In the genomic region with DNA sequence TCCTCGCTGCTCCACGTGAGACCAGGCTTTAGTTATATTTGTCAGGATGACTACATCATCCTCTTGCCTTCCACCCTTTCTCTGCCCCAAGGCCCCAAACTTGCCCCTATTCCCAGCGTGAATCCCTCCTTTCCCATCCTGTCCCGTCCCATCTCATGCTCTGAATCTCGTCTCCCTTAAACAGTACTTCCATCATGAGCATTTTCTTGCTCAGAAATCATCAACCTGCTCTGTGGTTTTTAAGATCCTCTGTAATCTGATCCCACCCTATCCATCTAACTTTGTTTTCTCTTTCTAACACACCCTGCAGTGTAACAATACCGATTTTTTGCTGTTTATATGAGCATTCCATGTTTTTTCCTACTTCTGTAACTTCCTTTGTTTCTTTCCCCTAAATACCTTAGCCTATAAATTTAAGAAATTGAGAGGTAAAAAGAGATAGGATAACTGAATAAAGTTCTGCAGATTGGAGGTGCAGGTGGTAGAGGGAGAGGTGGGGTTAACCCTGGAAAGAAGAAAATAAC, we compare ENCODE assay signal across 24 cellular contexts. TPM values are rescaled to one million over a fixed set of nuclear protein-coding genes. Genes with fewer than 3 reads are reported as not detected.
DNase-seq lines count a peak whose midpoint lies in the region; ATAC-seq, FAIRE-seq and TF ChIP-seq lines count a peak whose summit lies in the region.
"Had no signal": no experiment of that assay in that cellular context is flagged by ENCODE, and none has a peak within 500 bp of the region (broad histone marks: within the 10 kb centered on the region; RNA-seq: fewer than 3 reads in every experiment).

No MANE protein-coding gene starts in this region.

- H2AFZ ChIP-seq in IMR-90 (replicated peaks; ENCODE audit: low read length, poor library complexity), result no peak overlapping the region

- H3K4me1 ChIP-seq in A549 (peaks cover 45% of the 10 kb centered on the region), IMR-90 (ENCODE audit: control insufficient read depth, insufficient read depth, low read length) (peaks cover 10% of the 10 kb centered on the region), esophagus muscularis mucosa (peaks cover 66 to 100% (median 97%) of the 10 kb centered on the region in 4 donors), gastroesophageal sphincter (peaks cover 10 to 98% (median 27%) of the 10 kb centered on the region in 3 donors)

- no TSS peak for BruUV-seq in IMR-90 (replicated peaks; lab: Mats Ljungman, UMichigan)

- no peak overlapping the region for H3K14ac ChIP-seq in IMR-90 (replicated peaks; ENCODE audit: low read depth, low read length)

- H2BK120ac ChIP-seq in IMR-90 (ENCODE audit: low read depth, low read length), result no peak overlapping the region

- H3K36me3 Mint-ChIP-seq in progenitor cell of endocrine pancreas (ENCODE audit: insufficient read depth), result peaks cover 4% of the 10 kb centered on the region
- H3K36me3 Mint-ChIP-seq in activated T-cell treated with anti-CD3 and anti-CD28 coated beads, Interleukin-2, amount 50 U/mL, for 72 hours (ENCODE audit: insufficient read depth in 2 of 2), result no peaks in the 10 kb centered on the region
- H3K36me3 Mint-ChIP-seq: activated CD4-positive, alpha-beta memory T cell treated with anti-CD3 and anti-CD28 coated beads for 36 hours had no signal

- in situ Hi-C loops in IMR-90 (cut with MboI; ENCODE audit: low sequenced_read_pairs), result no loop called here

- POLR2A ChIA-PET in A549 (lab: Yijun Ruan, JAX), result no interaction called here
- POLR2A ChIA-PET in IMR-90 (lab: Charles Lee; ENCODE audit: unreplicated experiment), result no interaction called here

- H3K18ac ChIP-seq in IMR-90 (ENCODE audit: low read depth, low read length), result no peak overlapping the region

- 78% methylated on average over 6 of the region's 6 CpGs for WGBS in A549 (ENCODE audit: missing lambda C conversion rate)
- 93% methylated on average over 3 of the region's 6 CpGs; no CpG with 5 or more reads in 1 of the 2 experiments for WGBS in IMR-90 (ENCODE audit: extremely low coverage in 2 of 2, insufficient read length in 1 of 2), 2 experiments
- WGBS in esophagus muscularis mucosa, result 80% methylated on average over 6 of the region's 6 CpGs
- 81 to 83% methylated on average over 6 of the region's 6 CpGs for WGBS in gastroesophageal sphincter (ENCODE audit: low coverage in 1 of 2), 2 donors

- no peak overlapping the region for H2BK5ac ChIP-seq in IMR-90 (ENCODE audit: low read depth, low read length, poor library complexity, severe bottlenecking)

- no peak for ATAC-seq in A549
- 0 out of 2 replicates have a peak, but pooled peaks have one; percentile 12 for ATAC-seq in IMR-90 (ENCODE audit: low read depth)
- no peak for ATAC-seq in gastroesophageal sphincter
- ATAC-seq in activated T-cell treated with anti-CD3 and anti-CD28 coated beads, Interleukin-2, amount 50 U/mL, for 72 hours (replicated peaks in 1 of 2), result no peak
- ATAC-seq in GM18520 (IDR thresholded peaks at IDR 0.05; ENCODE audit: unreplicated experiment), result no peak
- ATAC-seq: activated naive CD8-positive, alpha-beta T cell treated with anti-CD3 and anti-CD28 coated beads, Interleukin-2, amount 50 U/mL, for 24 hours; GM12878 had no signal

- H3K27ac ChIP-seq in A549, result peak overlapping the region in 1 of 2 experiments; percentile 28; a peak in 3 of 6 replicates
- H3K27ac ChIP-seq in IMR-90 (ENCODE audit: insufficient read depth, low read length), result no peak overlapping the region
- H3K27ac ChIP-seq in esophagus muscularis mucosa (replicated peaks in 1 of 4), result peak overlapping the region; percentile 4 to 61 (median 38)
- H3K27ac ChIP-seq in gastroesophageal sphincter, result peak overlapping the region in 2 of 4 donors; percentile 36 to 59
- H3K27ac ChIP-seq: BLaER1, HL-60, suprapubic skin had no signal

- dilution Hi-C loops in IMR-90 (cut with HindIII; ENCODE audit: low sequenced_read_pairs, unreplicated experiment), result no loop called here

- H3K36me3 ChIP-seq in IMR-90 (ENCODE audit: control insufficient read depth, insufficient read depth, low read length) (no peaks in the 10 kb centered on the region), esophagus muscularis mucosa (no peaks in the 10 kb centered on the region), gastroesophageal sphincter (no peaks in the 10 kb centered on the region)
- H3K36me3 ChIP-seq: suprapubic skin had no signal

- H3K4me1 Mint-ChIP-seq in progenitor cell of endocrine pancreas (ENCODE audit: low read depth), result peaks cover 38% of the 10 kb centered on the region
- H3K4me1 Mint-ChIP-seq in activated T-cell treated with anti-CD3 and anti-CD28 coated beads, Interleukin-2, amount 50 U/mL, for 72 hours (ENCODE audit: low read depth), result peaks cover 37% of the 10 kb centered on the region

- no peak overlapping the region for H2BK15ac ChIP-seq in IMR-90 (ENCODE audit: low read depth, low read length)

- no peak overlapping the region for H2BK20ac ChIP-seq in IMR-90 (ENCODE audit: low read depth, low read length)

- H3K4ac ChIP-seq in IMR-90 (ENCODE audit: low read depth, low read length), result no peak overlapping the region; the same call in 1 of the 2 replicates

- no peak overlapping the region for H3K56ac ChIP-seq in IMR-90 (ENCODE audit: extremely low read depth, insufficient read depth, low read length)

- no peak overlapping the region for H2AK5ac ChIP-seq in IMR-90 (ENCODE audit: low read depth, low read length)

- peaks cover 23 to 34% of the 10 kb centered on the region in 2 experiments for H3K79me1 ChIP-seq in IMR-90 (ENCODE audit: low read depth in 1 of 2, low read length in 2 of 2)

- H3K4me3 ChIP-seq in A549 (no peak overlapping the region), IMR-90 (ENCODE audit: insufficient read depth, low read depth, low read length) (no peak overlapping the region), esophagus muscularis mucosa (no peak overlapping the region), gastroesophageal sphincter (no peak overlapping the region)
- H3K4me3 ChIP-seq: BLaER1, body of pancreas, GM12878, suprapubic skin had no signal

- DNase-seq in A549 (ENCODE audit: low read depth in 1 of 2, low spot score in 1 of 2), result no peak
- DNase-seq in IMR-90, result no peak
- DNase-seq in esophagus muscularis mucosa (ENCODE audit: extremely low spot score), result no peak
- DNase-seq in progenitor cell of endocrine pancreas (ENCODE audit: low spot score, unreplicated experiment), result no peak
- no peak for DNase-seq in iPS-NIHi7 (ENCODE audit: extremely low spot score)
- DNase-seq in activated T-cell treated with anti-CD3 and anti-CD28 coated beads, Interleukin-2, amount 50 U/mL, for 72 hours, result no peak
- DNase-seq: activated CD4-positive, alpha-beta memory T cell treated with anti-CD3 and anti-CD28 coated beads for 36 hours; activated CD4-positive, CD25-positive, alpha-beta regulatory T cell; activated CD8-positive, alpha-beta memory T cell treated with anti-CD3 and anti-CD28 coated beads, Interleukin-2, amount 50 U/mL, for 48 hours; activated naive CD8-positive, alpha-beta T cell treated with anti-CD3 and anti-CD28 coated beads, Interleukin-2, amount 50 U/mL, for 24 hours; effector CD4-positive, alpha-beta T cell; foreskin melanocyte; hippocampal formation; NCI-H1092; NCI-H187 treated with DMSO at 0.1 percent for 48 hours; NCI-H226; NCI-H748 treated with DMSO at 0.1 percent for 48 hours had no signal

- H3K9me3 ChIP-seq in A549, result no peaks in the 10 kb centered on the region
- no peaks in the 10 kb centered on the region for H3K9me3 ChIP-seq in IMR-90 (ENCODE audit: control insufficient read depth, insufficient read depth, low read length)
- H3K9me3 ChIP-seq in esophagus muscularis mucosa, result no peaks in the 10 kb centered on the region
- no peaks in the 10 kb centered on the region for H3K9me3 ChIP-seq in gastroesophageal sphincter
- H3K9me3 ChIP-seq: BLaER1, body of pancreas, suprapubic skin had no signal

- TF ChIP-seq CTCF in A549 (IDR thresholded peaks at IDR 0.05) (no peak), IMR-90 (conservative IDR thresholded peaks at IDR 0.05; ENCODE audit: low read depth, low read length) (no peak), esophagus muscularis mucosa (IDR thresholded peaks at IDR 0.05) (no peak), progenitor cell of endocrine pancreas (IDR thresholded peaks at IDR 0.05; ENCODE audit: unreplicated experiment) (no peak), gastroesophageal sphincter (IDR thresholded peaks at IDR 0.05) (no peak)

- no peak overlapping the region for H3K4me3 Mint-ChIP-seq in progenitor cell of endocrine pancreas (ENCODE audit: low read depth)
- H3K4me3 Mint-ChIP-seq in activated T-cell treated with anti-CD3 and anti-CD28 coated beads, Interleukin-2, amount 50 U/mL, for 72 hours, result no peak overlapping the region
- H3K4me3 Mint-ChIP-seq: activated CD4-positive, alpha-beta memory T cell treated with anti-CD3 and anti-CD28 coated beads for 36 hours; activated naive CD8-positive, alpha-beta T cell treated with anti-CD3 and anti-CD28 coated beads, Interleukin-2, amount 50 U/mL, for 24 hours had no signal

- H3K4me2 ChIP-seq in A549 (peak overlapping the region; percentile 39), IMR-90 (ENCODE audit: low read depth, low read length) (no peak overlapping the region)
- H3K4me2 ChIP-seq: BLaER1 had no signal

- no peak overlapping the region for H4K91ac ChIP-seq in IMR-90 (ENCODE audit: insufficient read depth, low read depth, low read length)

- no peak overlapping the region for H3K9ac ChIP-seq in IMR-90 (ENCODE audit: low read depth, low read length)
- H3K9ac ChIP-seq: BLaER1 had no signal

- TF ChIP-seq POLR2A in A549 (IDR thresholded peaks at IDR 0.05; ENCODE audit: low read length) (no peak), IMR-90 (IDR thresholded peaks at IDR 0.05; ENCODE audit: low read depth, low read length) (no peak), esophagus muscularis mucosa (IDR thresholded peaks at IDR 0.05; ENCODE audit: low read depth) (no peak), gastroesophageal sphincter (IDR thresholded peaks at IDR 0.05) (no peak)

- FAIRE-seq in A549 (lab: Jason Lieb, UNC), result no peak
- FAIRE-seq: GM12878 had no signal

- TF ChIP-seq RAD21 in A549 (conservative IDR thresholded peaks at IDR 0.05 in 1 of 2, IDR thresholded peaks at IDR 0.05 in 1 of 2), result no peak
- no peak for TF ChIP-seq RAD21 in IMR-90 (IDR thresholded peaks at IDR 0.05; ENCODE audit: low read length)

- no peak overlapping the region for H4K8ac ChIP-seq in IMR-90 (ENCODE audit: low read depth in 2 of 2, low read length in 2 of 2)

- H3K27me3 ChIP-seq in IMR-90 (ENCODE audit: control insufficient read depth, insufficient read depth, low read length) (no peaks in the 10 kb centered on the region), esophagus muscularis mucosa (no peaks in the 10 kb centered on the region), gastroesophageal sphincter (no peaks in the 10 kb centered on the region)
- H3K27me3 ChIP-seq: BLaER1, body of pancreas, suprapubic skin had no signal

- H3K9me3 Mint-ChIP-seq in progenitor cell of endocrine pancreas (ENCODE audit: low read depth), result no peaks in the 10 kb centered on the region
- no peaks in the 10 kb centered on the region for H3K9me3 Mint-ChIP-seq in activated T-cell treated with anti-CD3 and anti-CD28 coated beads, Interleukin-2, amount 50 U/mL, for 72 hours
- H3K9me3 Mint-ChIP-seq: activated CD4-positive, alpha-beta memory T cell treated with anti-CD3 and anti-CD28 coated beads for 36 hours; activated naive CD8-positive, alpha-beta T cell treated with anti-CD3 and anti-CD28 coated beads, Interleukin-2, amount 50 U/mL, for 24 hours had no signal

- H4K20me1 ChIP-seq in IMR-90 (ENCODE audit: insufficient read depth, low read length), result peaks cover 3% of the 10 kb centered on the region; the same call in 1 of the 2 replicates

- TF ChIP-seq EP300 in A549 (IDR thresholded peaks at IDR 0.05) (no peak), esophagus muscularis mucosa (IDR thresholded peaks at IDR 0.05) (no peak), gastroesophageal sphincter (IDR thresholded peaks at IDR 0.05) (no peak)

- H3K9me1 ChIP-seq in IMR-90 (ENCODE audit: insufficient read depth, low read length), result peaks cover 7% of the 10 kb centered on the region; the same call in 1 of the 2 replicates

- H2AK9ac ChIP-seq in IMR-90 (replicated peaks; ENCODE audit: low read depth, low read length, poor library complexity), result no peak overlapping the region

- H3K23ac ChIP-seq in IMR-90 (ENCODE audit: low read depth, low read length), result no peak overlapping the region

- intact Hi-C loops in IMR-90 (cut with micrococcal nuclease), result no loop called here
- intact Hi-C loops in esophagus muscularis mucosa (cut with DNase I), result no loop called here

- H4K5ac ChIP-seq in IMR-90 (ENCODE audit: low read depth, low read length), result no peak overlapping the region

- no peaks in the 10 kb centered on the region for H3K27me3 Mint-ChIP-seq in progenitor cell of endocrine pancreas
- H3K27me3 Mint-ChIP-seq in activated T-cell treated with anti-CD3 and anti-CD28 coated beads, Interleukin-2, amount 50 U/mL, for 72 hours (ENCODE audit: low read depth), result no peaks in the 10 kb centered on the region
- H3K27me3 Mint-ChIP-seq: activated CD4-positive, alpha-beta memory T cell treated with anti-CD3 and anti-CD28 coated beads for 36 hours; activated naive CD8-positive, alpha-beta T cell treated with anti-CD3 and anti-CD28 coated beads, Interleukin-2, amount 50 U/mL, for 24 hours had no signal

- H3K27ac Mint-ChIP-seq in progenitor cell of endocrine pancreas, result peak overlapping the region; percentile 7
- no peak overlapping the region for H3K27ac Mint-ChIP-seq in activated T-cell treated with anti-CD3 and anti-CD28 coated beads, Interleukin-2, amount 50 U/mL, for 72 hours
- H3K27ac Mint-ChIP-seq: activated CD4-positive, alpha-beta memory T cell treated with anti-CD3 and anti-CD28 coated beads for 36 hours; activated naive CD8-positive, alpha-beta T cell treated with anti-CD3 and anti-CD28 coated beads, Interleukin-2, amount 50 U/mL, for 24 hours had no signal

- CTCF ChIA-PET in A549 (lab: Yijun Ruan, JAX) (no interaction called here), IMR-90 (lab: Yijun Ruan, JAX) (no interaction called here)

RNA-seq across cellular contexts. Expression of a gene that starts 39.7 kb away (rescaled TPM):
- polyA plus RNA-seq in A549 (2011; rRNA removed) (24.2 and 39.7 TPM in 2 replicates), A549 (2017; fragmentation: RNase III; extraction: RNeasy Plus Mini Kit Qiagen cat#74134 plus additional on column Dnase treatment) (13.3 to 13.9 TPM (median 13.7 TPM) in 3 replicates), IMR-90 (2012; rRNA removed) (4.4 and 5.6 TPM in 2 replicates)
- 6.0 and 8.9 TPM in 2 replicates for polyA plus RNA-seq in A549 (2012; cell fraction: cytosol; rRNA removed)
- 14.7 and 18.7 TPM in 2 replicates for polyA plus RNA-seq in A549 (2012; cell fraction: nucleus; rRNA removed)
- 40.8 and 50.5 TPM in 2 replicates for polyA minus RNA-seq in A549 (2011; rRNA and poly(A)+ RNA removed)
- total RNA-seq in IMR-90 (2012; rRNA removed) (5.4 and 6.9 TPM in 2 replicates), esophagus muscularis mucosa (10 to 100 TPM; 36.3 to 63.6 (median 48.2) TPM), progenitor cell of endocrine pancreas (83.1 and 88.1 TPM in 2 replicates), gastroesophageal sphincter (10 to 100 TPM; 38.8 to 53.1 (median 41.1) TPM)
- polyA plus RNA-seq in IMR-90 (2012; cell fraction: cytosol; rRNA removed), result 1.5 and 3.4 TPM in 2 replicates
- polyA plus RNA-seq in IMR-90 (2012; cell fraction: nucleus; rRNA removed; ENCODE audit: low replicate concordance), result 3.6 and 10.7 TPM in 2 replicates
- 10 to 100 TPM; 22.5 to 27.1 TPM for total RNA-seq in activated T-cell treated with anti-CD3 and anti-CD28 coated beads, Interleukin-2, amount 50 U/mL, for 72 hours
